Comparison of ENCODE assay signal across 27 cellular contexts in the genomic region with DNA sequence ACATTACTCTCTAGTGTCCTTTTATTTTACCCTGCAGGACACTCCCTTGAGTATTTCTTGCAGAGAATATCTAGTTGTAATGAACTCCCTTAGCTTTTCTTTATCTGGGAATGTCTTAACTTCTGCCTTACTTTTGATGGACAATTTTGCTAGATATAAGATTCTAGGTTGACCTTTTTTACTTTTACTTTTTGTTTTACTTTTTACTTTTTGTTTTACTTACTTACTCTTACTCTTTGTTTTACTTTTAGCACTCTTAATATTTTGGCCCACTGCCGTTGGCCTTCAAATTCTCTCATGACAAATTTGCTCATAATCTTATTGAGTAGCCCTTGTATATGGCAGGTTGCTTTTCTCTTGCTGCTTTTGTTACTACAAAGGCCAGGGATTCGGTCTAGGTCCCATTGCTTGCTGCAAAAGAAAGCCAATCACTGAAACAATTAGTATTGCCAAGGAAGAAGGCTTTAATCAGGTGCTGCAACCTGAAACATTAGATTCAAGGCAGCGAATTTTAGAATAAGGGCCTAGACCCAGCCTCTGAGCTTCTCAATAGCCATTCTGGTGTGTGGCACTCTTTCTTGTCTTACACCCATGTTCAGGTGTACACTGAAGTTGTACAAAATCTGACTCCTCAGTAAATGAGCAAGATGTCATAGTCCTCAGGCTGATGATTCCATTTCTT.
"Had no signal": no experiment of that assay in that cellular context is flagged by ENCODE, and none has a peak within 500 bp of the region (broad histone marks: within the 10 kb centered on the region; RNA-seq: fewer than 3 reads in every experiment).

No MANE protein-coding gene starts in this region.

- H3K27ac Mint-ChIP-seq: natural killer cell; nephron; neural progenitor cell; progenitor cell of endocrine pancreas; stimulated activated effector memory CD8-positive, alpha-beta T cell treated with anti-CD3 and anti-CD28 coated beads, Interleukin-12 subunit alpha, Interleukin-12 subunit beta, amount 100 ng/mL, for 72 hours; stimulated activated naive B cell treated with anti-CD40 and anti-IgM and Interleukin-4, amounts not matched to agents 10 μg/mL and 1 μg/mL and 100 μg/mL, for 72 hours; stimulated activated naive CD8-positive, alpha-beta T cell treated with anti-CD3 and anti-CD28 coated beads, Interleukin-15, Interleukin-2, amounts not matched to agents 100 ng/mL and 50 ng/mL, for 24 hours had no signal

- H3K36me3 ChIP-seq: neural progenitor cell, ovary, right lobe of liver, stomach, thoracic aorta, thyroid gland, tibial nerve, upper lobe of left lung, vagina had no signal

- H3K4me3 Mint-ChIP-seq: natural killer cell; nephron; neural progenitor cell; stimulated activated effector memory CD8-positive, alpha-beta T cell treated with anti-CD3 and anti-CD28 coated beads, Interleukin-12 subunit alpha, Interleukin-12 subunit beta, amount 100 ng/mL, for 72 hours; stimulated activated naive B cell treated with anti-CD40 and anti-IgM and Interleukin-4, amounts not matched to agents 10 μg/mL and 1 μg/mL and 100 μg/mL, for 72 hours; stimulated activated naive CD8-positive, alpha-beta T cell treated with anti-CD3 and anti-CD28 coated beads, Interleukin-15, Interleukin-2, amounts not matched to agents 100 ng/mL and 50 ng/mL, for 24 hours had no signal

- ATAC-seq: natural killer cell; psoas muscle; right cardiac atrium; right lobe of liver; stimulated activated effector memory CD8-positive, alpha-beta T cell treated with anti-CD3 and anti-CD28 coated beads, Interleukin-12 subunit alpha, Interleukin-12 subunit beta, amount 100 ng/mL, for 72 hours; stimulated activated naive B cell treated with anti-CD40 and anti-IgM and Interleukin-4, amounts not matched to agents 10 μg/mL and 1 μg/mL and 100 μg/mL, for 72 hours had no signal

- H3K27ac ChIP-seq: neural progenitor cell, ovary, parathyroid adenoma, psoas muscle, right lobe of liver, stomach, thoracic aorta, thyroid gland, tibial nerve, upper lobe of left lung, vagina had no signal

- H3K9ac ChIP-seq: neural progenitor cell, parathyroid adenoma had no signal

- H3K9me3 ChIP-seq: ovary, right lobe of liver, thoracic aorta, thyroid gland, upper lobe of left lung, vagina had no signal

- H3K4me1 Mint-ChIP-seq: natural killer cell; nephron; neural progenitor cell; stimulated activated naive B cell treated with anti-CD40 and anti-IgM and Interleukin-4, amounts not matched to agents 10 μg/mL and 1 μg/mL and 100 μg/mL, for 72 hours had no signal

- H3K9me3 Mint-ChIP-seq: stimulated activated effector memory CD8-positive, alpha-beta T cell treated with anti-CD3 and anti-CD28 coated beads, Interleukin-12 subunit alpha, Interleukin-12 subunit beta, amount 100 ng/mL, for 72 hours; stimulated activated naive B cell treated with anti-CD40 and anti-IgM and Interleukin-4, amounts not matched to agents 10 μg/mL and 1 μg/mL and 100 μg/mL, for 72 hours; stimulated activated naive CD8-positive, alpha-beta T cell treated with anti-CD3 and anti-CD28 coated beads, Interleukin-15, Interleukin-2, amounts not matched to agents 100 ng/mL and 50 ng/mL, for 24 hours had no signal

- H3K27me3 ChIP-seq: neural progenitor cell, ovary, right lobe of liver, stomach, thyroid gland, tibial nerve, upper lobe of left lung, vagina had no signal

- H3K4me3 ChIP-seq: neural progenitor cell, ovary, psoas muscle, right lobe of liver, stomach, thoracic aorta, thyroid gland, tibial nerve, upper lobe of left lung, vagina had no signal

- H2AFZ ChIP-seq: neural progenitor cell, parathyroid adenoma had no signal

- H3K36me3 Mint-ChIP-seq: natural killer cell; neural progenitor cell; stimulated activated effector memory CD8-positive, alpha-beta T cell treated with anti-CD3 and anti-CD28 coated beads, Interleukin-12 subunit alpha, Interleukin-12 subunit beta, amount 100 ng/mL, for 72 hours; stimulated activated naive B cell treated with anti-CD40 and anti-IgM and Interleukin-4, amounts not matched to agents 10 μg/mL and 1 μg/mL and 100 μg/mL, for 72 hours had no signal

- DNase-seq: natural killer cell; occipital lobe; ovary; posterior cingulate gyrus; psoas muscle; right cardiac atrium; right lobe of liver; small intestine; stimulated activated CD4-positive, alpha-beta T cell treated with anti-CD3 and anti-CD28 coated beads, Interleukin-15, amount 100 ng/mL, for 24 hours; stimulated activated CD4-positive, alpha-beta T cell treated with anti-CD3 and anti-CD28 coated beads, Interleukin-2, amount 100 ng/mL, for 24 hours; stimulated activated CD4-positive, alpha-beta T cell treated with anti-CD3 and anti-CD28 coated beads, Interleukin-2, amount 100 ng/mL, for 48 hours; stimulated activated CD4-positive, alpha-beta T cell treated with anti-CD3 and anti-CD28 coated beads, Interleukin-4, amount 100 ng/mL, for 24 hours; stimulated activated naive B cell treated with anti-CD40 and anti-IgM and Interleukin-4, amounts not matched to agents 10 μg/mL and 1 μg/mL and 100 μg/mL, for 72 hours; stimulated activated naive CD4-positive, alpha-beta T cell treated with Interleukin-2 at 50 U/mL for 16 hours; stomach; thyroid gland; trophoblast cell; upper lobe of left lung had no signal

- H3K4me2 ChIP-seq: neural progenitor cell had no signal

- H3K27me3 Mint-ChIP-seq: progenitor cell of endocrine pancreas had no signal

- H3K4me1 ChIP-seq: neural progenitor cell, parathyroid adenoma, psoas muscle, right lobe of liver, stomach, thyroid gland, tibial nerve, upper lobe of left lung, vagina had no signal

- H3K79me2 ChIP-seq: parathyroid adenoma had no signal
